In the genomic region with DNA sequence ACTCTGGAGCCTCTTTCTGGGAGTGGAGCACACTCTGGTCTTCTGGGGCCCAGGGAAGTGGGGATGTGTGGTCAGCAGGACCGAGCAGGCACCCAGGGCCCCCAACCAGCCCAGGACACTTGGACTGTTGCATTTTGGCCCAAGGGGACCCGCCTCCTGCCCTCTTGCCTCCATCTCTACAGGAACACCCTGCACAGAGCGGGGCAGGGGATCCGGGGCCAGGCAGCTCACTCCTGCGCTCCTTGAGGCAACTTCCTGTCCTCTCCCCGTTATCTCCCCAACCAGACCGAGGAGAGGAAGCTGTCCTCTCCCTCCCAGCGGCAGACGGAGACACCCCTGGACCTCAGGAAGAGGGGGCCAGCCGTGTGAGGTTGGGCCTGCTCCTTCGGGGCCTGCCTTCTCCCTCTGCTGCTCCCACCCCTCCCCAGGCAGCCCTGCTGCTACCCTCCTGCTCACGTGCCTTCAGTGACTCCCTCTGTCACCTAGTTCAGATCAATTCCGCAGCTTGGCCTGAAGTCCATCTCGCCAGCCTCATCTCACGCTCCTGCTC, we compare ENCODE assay signal across 1 cellular context.
TF ChIP-seq lines count a peak whose summit lies in the region.

No MANE protein-coding gene starts in this region.

TF ChIP-seq in K562, 482 proteins besides CTCF, POLR2A, EP300 and RAD21 (continued from another document and continues in another):
- TF ChIP-seq, protein P1, sequence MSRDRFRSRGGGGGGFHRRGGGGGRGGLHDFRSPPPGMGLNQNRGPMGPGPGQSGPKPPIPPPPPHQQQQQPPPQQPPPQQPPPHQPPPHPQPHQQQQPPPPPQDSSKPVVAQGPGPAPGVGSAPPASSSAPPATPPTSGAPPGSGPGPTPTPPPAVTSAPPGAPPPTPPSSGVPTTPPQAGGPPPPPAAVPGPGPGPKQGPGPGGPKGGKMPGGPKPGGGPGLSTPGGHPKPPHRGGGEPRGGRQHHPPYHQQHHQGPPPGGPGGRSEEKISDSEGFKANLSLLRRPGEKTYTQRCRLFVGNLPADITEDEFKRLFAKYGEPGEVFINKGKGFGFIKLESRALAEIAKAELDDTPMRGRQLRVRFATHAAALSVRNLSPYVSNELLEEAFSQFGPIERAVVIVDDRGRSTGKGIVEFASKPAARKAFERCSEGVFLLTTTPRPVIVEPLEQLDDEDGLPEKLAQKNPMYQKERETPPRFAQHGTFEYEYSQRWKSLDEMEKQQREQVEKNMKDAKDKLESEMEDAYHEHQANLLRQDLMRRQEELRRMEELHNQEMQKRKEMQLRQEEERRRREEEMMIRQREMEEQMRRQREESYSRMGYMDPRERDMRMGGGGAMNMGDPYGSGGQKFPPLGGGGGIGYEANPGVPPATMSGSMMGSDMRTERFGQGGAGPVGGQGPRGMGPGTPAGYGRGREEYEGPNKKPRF (IDR thresholded peaks at IDR 0.05; ENCODE audit: low read depth, low read length): no peak
- TF ChIP-seq CAMTA2 (CRISPR knock-in tag; conservative IDR thresholded peaks at IDR 0.05): no peak
- peak; percentile 88 for TF ChIP-seq L3MBTL2 (IDR thresholded peaks at IDR 0.05)
- TF ChIP-seq, protein P2, sequence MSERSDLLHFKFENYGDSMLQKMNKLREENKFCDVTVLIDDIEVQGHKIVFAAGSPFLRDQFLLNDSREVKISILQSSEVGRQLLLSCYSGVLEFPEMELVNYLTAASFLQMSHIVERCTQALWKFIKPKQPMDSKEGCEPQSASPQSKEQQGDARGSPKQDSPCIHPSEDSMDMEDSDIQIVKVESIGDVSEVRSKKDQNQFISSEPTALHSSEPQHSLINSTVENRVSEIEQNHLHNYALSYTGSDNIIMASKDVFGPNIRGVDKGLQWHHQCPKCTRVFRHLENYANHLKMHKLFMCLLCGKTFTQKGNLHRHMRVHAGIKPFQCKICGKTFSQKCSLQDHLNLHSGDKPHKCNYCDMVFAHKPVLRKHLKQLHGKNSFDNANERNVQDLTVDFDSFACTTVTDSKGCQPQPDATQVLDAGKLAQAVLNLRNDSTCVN (CRISPR knock-in tag; IDR thresholded peaks at IDR 0.05): no peak
- peak; percentile 80; the same call in 1 of the 2 replicates for TF ChIP-seq ZKSCAN1 (IDR thresholded peaks at IDR 0.05; ENCODE audit: low read depth, low read length)
- TF ChIP-seq SETDB1 (IDR thresholded peaks at IDR 0.05; ENCODE audit: low read length): no peak
- no peak for TF ChIP-seq MAFG (tag; conservative IDR thresholded peaks at IDR 0.05)
- no peak for TF ChIP-seq CREB5 (CRISPR knock-in tag; IDR thresholded peaks at IDR 0.05)
- no peak for TF ChIP-seq ZNF830 (CRISPR knock-in tag; IDR thresholded peaks at IDR 0.05)
- peak; percentile 1 for TF ChIP-seq MEIS2 (IDR thresholded peaks at IDR 0.05; ENCODE audit: partially characterized antibody)
- no peak for TF ChIP-seq XRCC5 (IDR thresholded peaks at IDR 0.05; ENCODE audit: low read depth, low read length)
- no peak for TF ChIP-seq ATF1 (CRISPR knock-in tag; IDR thresholded peaks at IDR 0.05)
- TF ChIP-seq ATF1 (tag; IDR thresholded peaks at IDR 0.05): peak; percentile 17; the same call in 1 of the 2 replicates
- no peak for TF ChIP-seq ZNF57 (CRISPR knock-in tag; IDR thresholded peaks at IDR 0.05)
- TF ChIP-seq POLR2AphosphoS5 (IDR thresholded peaks at IDR 0.05; ENCODE audit: control insufficient read depth, insufficient read depth, low read depth, low read length): peak; percentile 62; the same call in 1 of the 2 replicates
- TF ChIP-seq POLR2B (IDR thresholded peaks at IDR 0.05; ENCODE audit: low read depth, partially characterized antibody): peak; percentile 19
- TF ChIP-seq CREB3L1 (IDR thresholded peaks at IDR 0.05; ENCODE audit: borderline replicate concordance, low read depth): no peak
- no peak for TF ChIP-seq ZNF121 (CRISPR knock-in tag; conservative IDR thresholded peaks at IDR 0.05)
- 0 out of 4 replicates have a peak, but pooled peaks of 1 of the 2 experiments have one; percentile 26 for TF ChIP-seq MLLT1 (IDR thresholded peaks at IDR 0.05)
- TF ChIP-seq ZFX (CRISPR knock-in tag; IDR thresholded peaks at IDR 0.05): peak; percentile 69
- no peak for TF ChIP-seq ZNF217 (CRISPR knock-in tag; IDR thresholded peaks at IDR 0.05)
- 0 out of 2 replicates have a peak, but pooled peaks have one; percentile 18 for TF ChIP-seq MTA3 (IDR thresholded peaks at IDR 0.05; ENCODE audit: borderline replicate concordance)
- peak; percentile 80; the same call in 1 of the 2 replicates for TF ChIP-seq ZBTB7A (IDR thresholded peaks at IDR 0.05; ENCODE audit: borderline replicate concordance, control insufficient read depth, low read depth, low read length)
- TF ChIP-seq NR2C2 (CRISPR knock-in tag; IDR thresholded peaks at IDR 0.05): no peak
- TF ChIP-seq NR2C2 (tag; IDR thresholded peaks at IDR 0.05): peak; percentile 55; the same call in 1 of the 2 replicates
- no peak for TF ChIP-seq TCFL5 (CRISPR knock-in tag; conservative IDR thresholded peaks at IDR 0.05)
- no peak for TF ChIP-seq ZC3H4 (CRISPR knock-in tag; IDR thresholded peaks at IDR 0.05; ENCODE audit: borderline replicate concordance)
- no peak for TF ChIP-seq MCM5 (IDR thresholded peaks at IDR 0.05; ENCODE audit: low read depth)
- TF ChIP-seq SP1 (CRISPR knock-in tag; IDR thresholded peaks at IDR 0.05): no peak
- no peak for TF ChIP-seq ZNF609 (CRISPR knock-in tag; IDR thresholded peaks at IDR 0.05; ENCODE audit: borderline replicate concordance)
- TF ChIP-seq ZNF311 (CRISPR knock-in tag; IDR thresholded peaks at IDR 0.05): no peak
- no peak for TF ChIP-seq ZNF507 (tag; conservative IDR thresholded peaks at IDR 0.05)
- TF ChIP-seq CBX2 (IDR thresholded peaks at IDR 0.05; ENCODE audit: insufficient read depth, low read length, poor library complexity, severe bottlenecking): no peak
- no peak for TF ChIP-seq BCOR (IDR thresholded peaks at IDR 0.05)
- TF ChIP-seq PRPF4 (IDR thresholded peaks at IDR 0.05; ENCODE audit: insufficient read depth, low read depth, low read length, poor library complexity, severe bottlenecking): no peak
- no peak for TF ChIP-seq FOXJ3 (CRISPR knock-in tag; IDR thresholded peaks at IDR 0.05)
- no peak for TF ChIP-seq NR1H2 (CRISPR knock-in tag; IDR thresholded peaks at IDR 0.05)
- TF ChIP-seq RBM14 (IDR thresholded peaks at IDR 0.05; ENCODE audit: borderline replicate concordance, insufficient read depth, low read depth, low read length): no peak
- TF ChIP-seq, protein P3, sequence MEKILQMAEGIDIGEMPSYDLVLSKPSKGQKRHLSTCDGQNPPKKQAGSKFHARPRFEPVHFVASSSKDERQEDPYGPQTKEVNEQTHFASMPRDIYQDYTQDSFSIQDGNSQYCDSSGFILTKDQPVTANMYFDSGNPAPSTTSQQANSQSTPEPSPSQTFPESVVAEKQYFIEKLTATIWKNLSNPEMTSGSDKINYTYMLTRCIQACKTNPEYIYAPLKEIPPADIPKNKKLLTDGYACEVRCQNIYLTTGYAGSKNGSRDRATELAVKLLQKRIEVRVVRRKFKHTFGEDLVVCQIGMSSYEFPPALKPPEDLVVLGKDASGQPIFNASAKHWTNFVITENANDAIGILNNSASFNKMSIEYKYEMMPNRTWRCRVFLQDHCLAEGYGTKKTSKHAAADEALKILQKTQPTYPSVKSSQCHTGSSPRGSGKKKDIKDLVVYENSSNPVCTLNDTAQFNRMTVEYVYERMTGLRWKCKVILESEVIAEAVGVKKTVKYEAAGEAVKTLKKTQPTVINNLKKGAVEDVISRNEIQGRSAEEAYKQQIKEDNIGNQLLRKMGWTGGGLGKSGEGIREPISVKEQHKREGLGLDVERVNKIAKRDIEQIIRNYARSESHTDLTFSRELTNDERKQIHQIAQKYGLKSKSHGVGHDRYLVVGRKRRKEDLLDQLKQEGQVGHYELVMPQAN (IDR thresholded peaks at IDR 0.05; ENCODE audit: borderline replicate concordance): no peak
- TF ChIP-seq LEF1 (IDR thresholded peaks at IDR 0.05): peak; percentile 64; the same call in 1 of the 2 replicates
- TF ChIP-seq KAT2B (IDR thresholded peaks at IDR 0.05; ENCODE audit: low read depth, low read length): no peak
- TF ChIP-seq ZNF76 (CRISPR knock-in tag; IDR thresholded peaks at IDR 0.05; ENCODE audit: borderline replicate concordance): no peak
- peak; percentile 76 for TF ChIP-seq TAL1 (IDR thresholded peaks at IDR 0.05)
- TF ChIP-seq ZNF174 (CRISPR knock-in tag; IDR thresholded peaks at IDR 0.05): no peak
- no peak for TF ChIP-seq ZNF133 (CRISPR knock-in tag; IDR thresholded peaks at IDR 0.05)
- no peak for TF ChIP-seq GATAD2A (IDR thresholded peaks at IDR 0.05)
- TF ChIP-seq ZNF444 (CRISPR knock-in tag; IDR thresholded peaks at IDR 0.05): no peak
- no peak; the same call in 1 of the 2 replicates for TF ChIP-seq ESRRA (IDR thresholded peaks at IDR 0.05; ENCODE audit: borderline replicate concordance, low read depth)
- TF ChIP-seq RB1 (IDR thresholded peaks at IDR 0.05; ENCODE audit: low read depth): 0 out of 2 replicates have a peak, but pooled peaks have one; percentile 42
- no peak for TF ChIP-seq XRCC4 (IDR thresholded peaks at IDR 0.05; ENCODE audit: extremely low read depth, insufficient read depth, insufficient read length)
- peak; percentile 92 for TF ChIP-seq ARID1B (IDR thresholded peaks at IDR 0.05)
- no peak for TF ChIP-seq DIDO1 (tag; IDR thresholded peaks at IDR 0.05; ENCODE audit: low read depth)
- TF ChIP-seq ETV6 (IDR thresholded peaks at IDR 0.05; ENCODE audit: borderline replicate concordance in 1 of 2, low read depth in 2 of 2, low read length in 1 of 2): peak in 1 of 2 experiments; percentile 79; a peak in 1 of 4 replicates
- TF ChIP-seq ETV6 (CRISPR knock-in tag; IDR thresholded peaks at IDR 0.05; ENCODE audit: borderline replicate concordance): no peak
- TF ChIP-seq ZNF699 (CRISPR knock-in tag; IDR thresholded peaks at IDR 0.05; ENCODE audit: insufficient replicate concordance): no peak
